8 cellular contexts compared by ENCODE assay signal in genomic region chr12:68932701-68933563, GRCh38. TPM values are rescaled to one million over a fixed set of nuclear protein-coding genes. Genes with fewer than 3 reads are reported as not detected.
DNase-seq lines count a peak whose midpoint lies in the region; ATAC-seq and TF ChIP-seq lines count a peak whose summit lies in the region.

CPM (minus strand) TSS chr12:68933171; CDS start chr12:68932837, 334 bp downstream.

- intact Hi-C loops in CD14-positive monocyte (cut with micrococcal nuclease) = loop anchor here (10.0 kb wide), 2 partner anchors 72 to 132 kb away; no protein-coding TSS in a partner anchor

- peak; percentile 72 for DNase-seq in CD14-positive monocyte (ENCODE audit: low spot score)
- DNase-seq in SJSA1 (ENCODE audit: low read depth in 1 of 2, low spot score in 2 of 2) = peak; percentile 61 to 76
- peak; percentile 77 for DNase-seq in activated naive CD4-positive, alpha-beta T cell treated with Interleukin-2 at 50 U/mL for 16 hours
- DNase-seq in glomerular visceral epithelial cell (ENCODE audit: extremely low spot score) = peak; percentile 75
- peak; percentile 19 for DNase-seq in occipital lobe (lab: John Stamatoyannopoulos, UW)
- DNase-seq in substantia nigra (lab: John Stamatoyannopoulos, UW) = peak in 47 of 49 donors; percentile 37 to 86 (median 66)

- no peak within 1 kb of the TSS for H3K27ac ChIP-seq in SJSA1
- peak within 1 kb of the TSS; percentile 88 for H3K27ac ChIP-seq in substantia nigra (ENCODE audit: low read depth, low read length, poor library complexity, severe bottlenecking)

- H3K4me1 ChIP-seq in SJSA1 (replicated peaks) = peaks cover 20% of the 10 kb centered on the region

- TF ChIP-seq CTCF in CD14-positive monocyte (IDR thresholded peaks at IDR 0.05) = no peak

- H3K4me3 Mint-ChIP-seq in CD14-positive monocyte = peak within 1 kb of the TSS; percentile 85 to 98

- H3K4me3 ChIP-seq in SJSA1 = peak within 1 kb of the TSS; percentile 76

- no peaks in the 10 kb centered on the region; the same call in 1 of the 2 replicates for H3K27me3 ChIP-seq in SJSA1 (replicated peaks)

- peaks cover 8% of the 10 kb centered on the region in 2 donors for H3K36me3 Mint-ChIP-seq in CD14-positive monocyte

- H3K36me3 ChIP-seq in SJSA1 = peaks cover 5% of the 10 kb centered on the region; the same call in 1 of the 2 replicates

- H3K27me3 Mint-ChIP-seq in CD14-positive monocyte (ENCODE audit: low read depth in 3 of 3) = peaks cover 15 to 20% (median 20%) of the 10 kb centered on the region in 3 donors

- H3K4me1 Mint-ChIP-seq in CD14-positive monocyte = peaks cover 19% of the 10 kb centered on the region

- ATAC-seq in GM19351 (IDR thresholded peaks at IDR 0.05; ENCODE audit: unreplicated experiment) (peak; percentile 92), HG03460 (IDR thresholded peaks at IDR 0.05; ENCODE audit: unreplicated experiment) (peak; percentile 96)

- no peaks in the 10 kb centered on the region for H3K9me3 ChIP-seq in SJSA1 (replicated peaks)

- H3K27ac Mint-ChIP-seq in CD14-positive monocyte = peak within 1 kb of the TSS; percentile 87 to 91 (median 90)

- peaks cover 0 to 8% (median 4%) of the 10 kb centered on the region in 7 donors for H3K9me3 Mint-ChIP-seq in CD14-positive monocyte

RNA-seq across cellular contexts. Expression of gene CPM, which starts in this region (rescaled TPM):
- polyA plus RNA-seq in CD14-positive monocyte = 10 to 100 TPM; 26.2 to 32.4 TPM
- 72.6 and 74.4 TPM in 2 replicates for total RNA-seq in SJSA1 (2014; rRNA removed; shearing (Covaris generic))
- 1.7 TPM for total RNA-seq in occipital lobe

Comparison
In these comparisons a context has a peak if more than half of its experiments do, and no peak if none do; other contexts are left out.
1. RNA of gene CPM (total RNA-seq): 72.6 to 74.4 TPM in SJSA1; 1.7 TPM in occipital lobe (single experiment); every median in the first group is over 10 times any median in the second.
2. DNase-seq: peak in every context shown above with its lines; median percentile 77 in activated naive CD4-positive, alpha-beta T cell treated with Interleukin-2 at 50 U/mL for 16 hours; 75 in glomerular visceral epithelial cell; 72 in CD14-positive monocyte; 68 in SJSA1; 66 in substantia nigra; 19 in occipital lobe.